In the genomic region with DNA sequence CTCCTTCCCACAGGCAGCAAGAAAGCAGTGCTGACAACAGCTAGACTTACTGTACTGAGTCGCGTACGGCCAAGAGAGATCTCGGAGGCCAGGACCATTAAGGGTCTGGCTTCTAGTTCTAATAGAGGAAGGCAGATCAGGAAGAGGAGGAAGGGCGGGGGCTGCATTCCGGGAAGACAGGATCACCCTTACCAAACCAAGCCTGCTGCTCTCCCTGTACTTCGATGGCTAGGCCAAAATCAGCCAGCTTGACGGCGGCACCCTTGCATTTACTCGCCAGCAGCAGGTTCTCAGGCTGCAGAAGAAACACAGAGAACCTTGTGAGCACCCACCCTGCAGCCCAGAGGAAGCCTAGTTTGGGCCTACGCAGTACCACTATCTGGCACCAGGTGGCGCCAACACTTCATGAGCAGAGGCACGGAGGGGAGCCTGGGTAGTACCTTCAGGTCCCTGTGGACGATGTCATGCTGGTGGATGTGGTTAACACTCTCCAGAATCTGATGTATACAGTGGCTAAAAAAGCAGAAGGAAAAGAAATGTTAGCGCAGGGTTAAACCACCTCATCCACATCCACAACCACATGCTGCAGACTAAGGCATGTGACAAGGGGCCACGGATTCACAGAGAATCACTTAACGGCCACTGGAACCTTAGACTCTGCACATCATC, we compare ENCODE assay signal across 8 cellular contexts. TPM values are rescaled to one million over a fixed set of nuclear protein-coding genes. Genes with fewer than 3 reads are reported as not detected.
DNase-seq lines count a peak whose midpoint lies in the region; ATAC-seq and TF ChIP-seq lines count a peak whose summit lies in the region.

No MANE protein-coding gene starts in this region.

- H3K9me3 Mint-ChIP-seq in GM23338 (no peaks in the 10 kb centered on the region), type B pancreatic cell (no peaks in the 10 kb centered on the region)

- H3K9me2 ChIP-seq in GM23338 (ENCODE audit: insufficient read depth), result no peaks in the 10 kb centered on the region

- H3K27me3 Mint-ChIP-seq in GM23338 (ENCODE audit: insufficient read depth, low read depth, poor library complexity) (no peaks in the 10 kb centered on the region), type B pancreatic cell (no peaks in the 10 kb centered on the region)

- no peak overlapping the region for H3K4me3 ChIP-seq in GM23338

- DNase-seq in GF-D8 (lab: John Stamatoyannopoulos, UW) (peak; percentile 96), GM23338 (ENCODE audit: low spot score) (peak; percentile 93), head of caudate nucleus (peak; percentile 50 to 94 (median 86)), pons (ENCODE audit: low spot score) (peak; percentile 81), type B pancreatic cell (ENCODE audit: extremely low spot score, unreplicated experiment) (peak; percentile 87)
- DNase-seq in activated naive CD4-positive, alpha-beta T cell treated with anti-CD3 and anti-CD28 coated beads, Interleukin-2, amount 50 U/mL, for 16 hours, result peak; percentile 89

- no peaks in the 10 kb centered on the region; the same call in 1 of the 2 replicates for H3K4me1 ChIP-seq in GM23338 (ENCODE audit: insufficient read depth)

- H3K36me3 Mint-ChIP-seq in GM23338 (ENCODE audit: low read depth), result peaks cover 58% of the 10 kb centered on the region
- H3K36me3 Mint-ChIP-seq in type B pancreatic cell, result peaks cover 19% of the 10 kb centered on the region

- H3K4me2 ChIP-seq in GM23338, result no peak overlapping the region

- H3K79me2 ChIP-seq in GM23338 (replicated peaks; ENCODE audit: insufficient read depth), result no peaks in the 10 kb centered on the region

- no peaks in the 10 kb centered on the region for H3K27me3 ChIP-seq in GM23338 (ENCODE audit: insufficient read depth)

- H3F3A ChIP-seq in GM23338 (replicated peaks; ENCODE audit: low read depth), result peaks cover 21% of the 10 kb centered on the region

- intact Hi-C loops in head of caudate nucleus (cut with DNase I), result loop anchor here (1.0 kb wide), 1 partner anchor 30 kb away; no protein-coding TSS in a partner anchor

- H4K20me1 ChIP-seq in GM23338 (replicated peaks; ENCODE audit: insufficient read depth), result peaks cover 3% of the 10 kb centered on the region; the same call in 1 of the 2 replicates

- H2AFZ ChIP-seq in GM23338, result no peak overlapping the region

- no peak overlapping the region; the same call in 1 of the 2 replicates for H3K27ac Mint-ChIP-seq in GM23338
- H3K27ac Mint-ChIP-seq in type B pancreatic cell, result peak overlapping the region; percentile 36

- TF ChIP-seq CTCF in GM23338 (conservative IDR thresholded peaks at IDR 0.05; ENCODE audit: low read depth in 2 of 2) (peak; percentile 99), LNCAP (IDR thresholded peaks at IDR 0.05) (peak; percentile 99), type B pancreatic cell (conservative IDR thresholded peaks at IDR 0.05) (peak; percentile 99)

- H3K27ac ChIP-seq in GM23338 (ENCODE audit: low read depth), result 0 out of 2 replicates have a peak overlapping the region, but pooled peaks have one; percentile 42

- ATAC-seq in GM23338 (peak; percentile 87), SK-N-SH treated with all-trans-retinoic acid at 6 μM for 48 hours (peak; percentile 86)

- H3K4me1 Mint-ChIP-seq in GM23338 (peaks cover 16% of the 10 kb centered on the region), type B pancreatic cell (ENCODE audit: unreplicated experiment) (peaks cover 7% of the 10 kb centered on the region)

- no peak overlapping the region for H3K4me3 Mint-ChIP-seq in GM23338
- no peak overlapping the region for H3K4me3 Mint-ChIP-seq in type B pancreatic cell

- peaks cover 30% of the 10 kb centered on the region for H3K36me3 ChIP-seq in GM23338 (ENCODE audit: insufficient read depth)

TF ChIP-seq in GM23338, 12 proteins besides CTCF, POLR2A, EP300 and RAD21 (continues in another document):
- TF ChIP-seq CREB1 (CRISPR knock-in tag; IDR thresholded peaks at IDR 0.05; ENCODE audit: low read depth), result no peak
- TF ChIP-seq, protein P1, sequence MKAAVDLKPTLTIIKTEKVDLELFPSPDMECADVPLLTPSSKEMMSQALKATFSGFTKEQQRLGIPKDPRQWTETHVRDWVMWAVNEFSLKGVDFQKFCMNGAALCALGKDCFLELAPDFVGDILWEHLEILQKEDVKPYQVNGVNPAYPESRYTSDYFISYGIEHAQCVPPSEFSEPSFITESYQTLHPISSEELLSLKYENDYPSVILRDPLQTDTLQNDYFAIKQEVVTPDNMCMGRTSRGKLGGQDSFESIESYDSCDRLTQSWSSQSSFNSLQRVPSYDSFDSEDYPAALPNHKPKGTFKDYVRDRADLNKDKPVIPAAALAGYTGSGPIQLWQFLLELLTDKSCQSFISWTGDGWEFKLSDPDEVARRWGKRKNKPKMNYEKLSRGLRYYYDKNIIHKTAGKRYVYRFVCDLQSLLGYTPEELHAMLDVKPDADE (IDR thresholded peaks at IDR 0.05), result no peak
- no peak for TF ChIP-seq EZH2phosphoT487 (IDR thresholded peaks at IDR 0.05; ENCODE audit: unreplicated experiment)
- TF ChIP-seq ZNF114 (CRISPR knock-in tag; IDR thresholded peaks at IDR 0.05), result no peak
- TF ChIP-seq NANOG (IDR thresholded peaks at IDR 0.05; ENCODE audit: borderline replicate concordance), result no peak
- no peak for TF ChIP-seq POLR2AphosphoS5 (IDR thresholded peaks at IDR 0.05; ENCODE audit: low read depth)
- no peak for TF ChIP-seq ZNF331 (CRISPR knock-in tag; IDR thresholded peaks at IDR 0.05; ENCODE audit: low read depth)
- no peak for TF ChIP-seq STAT1 (IDR thresholded peaks at IDR 0.05; ENCODE audit: unreplicated experiment)
- TF ChIP-seq JUNB (IDR thresholded peaks at IDR 0.05; ENCODE audit: unreplicated experiment), result no peak

TF ChIP-seq in SK-N-SH treated with all-trans-retinoic acid at 6 μM for 48 hours, 23 proteins besides CTCF, POLR2A, EP300 and RAD21:
- TF ChIP-seq, protein P2, sequence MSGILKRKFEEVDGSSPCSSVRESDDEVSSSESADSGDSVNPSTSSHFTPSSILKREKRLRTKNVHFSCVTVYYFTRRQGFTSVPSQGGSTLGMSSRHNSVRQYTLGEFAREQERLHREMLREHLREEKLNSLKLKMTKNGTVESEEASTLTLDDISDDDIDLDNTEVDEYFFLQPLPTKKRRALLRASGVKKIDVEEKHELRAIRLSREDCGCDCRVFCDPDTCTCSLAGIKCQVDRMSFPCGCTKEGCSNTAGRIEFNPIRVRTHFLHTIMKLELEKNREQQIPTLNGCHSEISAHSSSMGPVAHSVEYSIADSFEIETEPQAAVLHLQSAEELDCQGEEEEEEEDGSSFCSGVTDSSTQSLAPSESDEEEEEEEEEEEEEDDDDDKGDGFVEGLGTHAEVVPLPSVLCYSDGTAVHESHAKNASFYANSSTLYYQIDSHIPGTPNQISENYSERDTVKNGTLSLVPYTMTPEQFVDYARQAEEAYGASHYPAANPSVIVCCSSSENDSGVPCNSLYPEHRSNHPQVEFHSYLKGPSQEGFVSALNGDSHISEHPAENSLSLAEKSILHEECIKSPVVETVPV (CRISPR knock-in tag; IDR thresholded peaks at IDR 0.05), result no peak
- no peak for TF ChIP-seq PPARA (CRISPR knock-in tag; IDR thresholded peaks at IDR 0.05; ENCODE audit: borderline replicate concordance)
- no peak for TF ChIP-seq ARNTL (CRISPR knock-in tag; IDR thresholded peaks at IDR 0.05; ENCODE audit: borderline replicate concordance, low read depth)
- no peak for TF ChIP-seq RARB (CRISPR knock-in tag; IDR thresholded peaks at IDR 0.05)
- no peak for TF ChIP-seq POU6F1 (CRISPR knock-in tag; IDR thresholded peaks at IDR 0.05; ENCODE audit: borderline replicate concordance, low read depth)
- TF ChIP-seq GLIS3 (CRISPR knock-in tag; IDR thresholded peaks at IDR 0.05), result no peak
- TF ChIP-seq OSR1 (CRISPR knock-in tag; IDR thresholded peaks at IDR 0.05), result no peak
- TF ChIP-seq ZNF8 (CRISPR knock-in tag; IDR thresholded peaks at IDR 0.05), result no peak
- no peak for TF ChIP-seq ZFP30 (CRISPR knock-in tag; IDR thresholded peaks at IDR 0.05)
- TF ChIP-seq, protein P3, sequence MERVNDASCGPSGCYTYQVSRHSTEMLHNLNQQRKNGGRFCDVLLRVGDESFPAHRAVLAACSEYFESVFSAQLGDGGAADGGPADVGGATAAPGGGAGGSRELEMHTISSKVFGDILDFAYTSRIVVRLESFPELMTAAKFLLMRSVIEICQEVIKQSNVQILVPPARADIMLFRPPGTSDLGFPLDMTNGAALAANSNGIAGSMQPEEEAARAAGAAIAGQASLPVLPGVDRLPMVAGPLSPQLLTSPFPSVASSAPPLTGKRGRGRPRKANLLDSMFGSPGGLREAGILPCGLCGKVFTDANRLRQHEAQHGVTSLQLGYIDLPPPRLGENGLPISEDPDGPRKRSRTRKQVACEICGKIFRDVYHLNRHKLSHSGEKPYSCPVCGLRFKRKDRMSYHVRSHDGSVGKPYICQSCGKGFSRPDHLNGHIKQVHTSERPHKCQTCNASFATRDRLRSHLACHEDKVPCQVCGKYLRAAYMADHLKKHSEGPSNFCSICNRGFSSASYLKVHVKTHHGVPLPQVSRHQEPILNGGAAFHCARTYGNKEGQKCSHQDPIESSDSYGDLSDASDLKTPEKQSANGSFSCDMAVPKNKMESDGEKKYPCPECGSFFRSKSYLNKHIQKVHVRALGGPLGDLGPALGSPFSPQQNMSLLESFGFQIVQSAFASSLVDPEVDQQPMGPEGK (CRISPR knock-in tag; IDR thresholded peaks at IDR 0.05; ENCODE audit: borderline replicate concordance), result no peak

RNA-seq across cellular contexts. Expression of gene CAMK2G, which starts 25.4 kb away (rescaled TPM):
- total RNA-seq in GM23338 (2014; rRNA removed; shearing (Covaris generic)), result 32.8 and 34.1 TPM in 2 replicates
- polyA plus RNA-seq in GM23338 (2016; fragmentation: Nextera tagmentation; extraction: Ambion mirVana), result 30.1 and 30.6 TPM in 2 replicates
- 24.9 and 27.5 TPM in 2 replicates for total RNA-seq in type B pancreatic cell (ENCODE audit: low replicate concordance)

RNA-seq across cellular contexts. Expression of gene NDST2, which starts 37.6 kb away (rescaled TPM):
- total RNA-seq in GM23338 (2014; rRNA removed; shearing (Covaris generic)), result 15.3 and 21.1 TPM in 2 replicates
- 7.4 and 9.4 TPM in 2 replicates for polyA plus RNA-seq in GM23338 (2016; fragmentation: Nextera tagmentation; extraction: Ambion mirVana)
- 27.1 and 33.5 TPM in 2 replicates for total RNA-seq in type B pancreatic cell (ENCODE audit: low replicate concordance)
